ENCODE assay signal across 23 cellular contexts in genomic region chr10:13925924-13926435, GRCh38.
DNase-seq lines count a peak whose midpoint lies in the region; ATAC-seq, FAIRE-seq and TF ChIP-seq lines count a peak whose summit lies in the region.
"Had no signal": no experiment of that assay in that cellular context is flagged by ENCODE, and none has a peak within 500 bp of the region (broad histone marks: within the 10 kb centered on the region; RNA-seq: fewer than 3 reads in every experiment).

No MANE protein-coding gene starts in this region.

- ATAC-seq in GM18511 (IDR thresholded peaks at IDR 0.05; ENCODE audit: unreplicated experiment) = peak; percentile 28
- ATAC-seq in memory B cell (ENCODE audit: low read depth) = peak; percentile 21

- no peak overlapping the region for H2BK12ac ChIP-seq in H9 (ENCODE audit: insufficient read length, low read depth, low read length)

- H3K36me3 ChIP-seq in astrocyte (ENCODE audit: insufficient read depth, low read length) = no peaks in the 10 kb centered on the region

- H3K56ac ChIP-seq in H9 (ENCODE audit: insufficient read length, low read depth, low read length) = no peak overlapping the region

- no peak overlapping the region for H4K91ac ChIP-seq in H9 (ENCODE audit: insufficient read length, low read depth, low read length)

- no peak overlapping the region for H3K23ac ChIP-seq in H9 (ENCODE audit: insufficient read length, low read depth, low read length)

- no peaks in the 10 kb centered on the region for H3K23me2 ChIP-seq in H9 (ENCODE audit: insufficient read length, low read depth, low read length, poor library complexity, severe bottlenecking)

- H2AFZ ChIP-seq in astrocyte (ENCODE audit: low read depth, low read length) (no peak overlapping the region), H9 (ENCODE audit: low read length) (no peak overlapping the region)

- H2BK15ac ChIP-seq in H9 (ENCODE audit: low read depth, low read length) = no peak overlapping the region

- H3K4me1 ChIP-seq in astrocyte (ENCODE audit: insufficient read depth, low read length) = peaks cover 18% of the 10 kb centered on the region
- no peaks in the 10 kb centered on the region for H3K4me1 ChIP-seq in H9 (ENCODE audit: insufficient read depth, low read length)

- no peaks in the 10 kb centered on the region for H3K9me3 ChIP-seq in astrocyte (ENCODE audit: insufficient read depth, low read depth, low read length)
- no peaks in the 10 kb centered on the region for H3K9me3 ChIP-seq in H9 (ENCODE audit: control insufficient read depth, low read depth, low read length)

- H3K27me3 Mint-ChIP-seq in astrocyte (ENCODE audit: low read depth, unreplicated experiment) (peaks cover 3% of the 10 kb centered on the region), memory B cell (peaks cover 3% of the 10 kb centered on the region), H9 (ENCODE audit: low read depth) (no peaks in the 10 kb centered on the region)

- H3K9me3 Mint-ChIP-seq in astrocyte (ENCODE audit: unreplicated experiment) = peaks cover 3% of the 10 kb centered on the region
- H3K9me3 Mint-ChIP-seq in memory B cell = no peaks in the 10 kb centered on the region
- H3K9me3 Mint-ChIP-seq in H9 = no peaks in the 10 kb centered on the region

- H3K4ac ChIP-seq in H9 (ENCODE audit: low read depth, low read length) = no peak overlapping the region

- H3K36me3 Mint-ChIP-seq in astrocyte (ENCODE audit: low read depth, unreplicated experiment) = peaks cover 1% of the 10 kb centered on the region
- H3K36me3 Mint-ChIP-seq in memory B cell = no peaks in the 10 kb centered on the region
- no peaks in the 10 kb centered on the region; a peak in 1 of 7 replicates for H3K36me3 Mint-ChIP-seq in H9 (ENCODE audit: insufficient read depth in 1 of 3, low read depth in 3 of 3)

- H3K4me1 Mint-ChIP-seq in astrocyte (ENCODE audit: low read depth, unreplicated experiment) (peaks cover 35% of the 10 kb centered on the region), memory B cell (peaks cover 17% of the 10 kb centered on the region), H9 (peaks cover 13 to 19% of the 10 kb centered on the region in 2 experiments)

- H3K27ac ChIP-seq in astrocyte (ENCODE audit: low read depth, low read length) (no peak overlapping the region), H9 (ENCODE audit: insufficient read length, low read depth, low read length) (no peak overlapping the region)

- H2BK20ac ChIP-seq in H9 (ENCODE audit: low read depth, low read length, poor library complexity, severe bottlenecking) = no peak overlapping the region

- H4K8ac ChIP-seq in H9 (replicated peaks; ENCODE audit: insufficient read length, low read depth, low read length) = no peak overlapping the region

- no peaks in the 10 kb centered on the region for H3K79me1 ChIP-seq in H9 (ENCODE audit: insufficient read depth, low read depth, low read length, poor library complexity, severe bottlenecking)

- H3K27ac Mint-ChIP-seq in astrocyte (ENCODE audit: unreplicated experiment) (no peak overlapping the region), memory B cell (no peak overlapping the region), H9 (no peak overlapping the region)

- H4K20me1 ChIP-seq in astrocyte (ENCODE audit: insufficient read depth, low read length) (no peaks in the 10 kb centered on the region), H9 (ENCODE audit: control insufficient read depth, insufficient read depth, insufficient read length) (no peaks in the 10 kb centered on the region)

- peak; percentile 23 for FAIRE-seq in astrocyte (lab: Jason Lieb, UNC)
- FAIRE-seq: RCC 7860 had no signal

- DNase-seq in astrocyte (ENCODE audit: low read depth) (peak; percentile 64), memory B cell (ENCODE audit: low spot score in 2 of 2) (no peak), NCI-H2107 treated with DMSO at 0.1 percent for 48 hours (lab: John Stamatoyannopoulos, UW; ENCODE audit: unreplicated experiment) (no peak), H9 (no peak), C1 segment of cervical spinal cord (lab: John Stamatoyannopoulos, UW) (no peak), mesenteric fat pad (ENCODE audit: low spot score) (no peak)
- DNase-seq: ACHN; COR-L47; DMS 273 treated with DMSO at 0.1 percent for 48 hours; GDM1; H7; MM.1S; NCI-H1092; NCI-H1436 treated with DMSO at 0.1 percent for 48 hours; NCI-H2029 treated with DMSO at 0.1 percent for 48 hours; NCI-H2171 treated with DMSO at 0.1 percent for 48 hours; NCI-H446 treated with DMSO at 0.1 percent for 48 hours; NCI-H69; NK-92 treated with Interleukin-12 subunit alpha and Interleukin-12 subunit beta, amount 100 ng/mL, for 24 hours; Right ventricle myocardium superior; T-helper 1 cell had no signal

- no peak overlapping the region for H3K4me2 ChIP-seq in astrocyte (ENCODE audit: low read length)
- H3K4me2 ChIP-seq in H9 (ENCODE audit: insufficient read depth, insufficient read length, low read length) = no peak overlapping the region

- H3T11ph ChIP-seq in H9 (ENCODE audit: low read length) = no peak overlapping the region

- H3K79me2 ChIP-seq in astrocyte (ENCODE audit: insufficient read depth, low read length) = no peaks in the 10 kb centered on the region
- no peaks in the 10 kb centered on the region for H3K79me2 ChIP-seq in H9 (ENCODE audit: insufficient read depth, low read length)

- TF ChIP-seq CTCF in astrocyte (IDR thresholded peaks at IDR 0.05; ENCODE audit: insufficient read depth, low read depth, low read length) (no peak), H9 (conservative IDR thresholded peaks at IDR 0.05) (no peak)

- H2BK120ac ChIP-seq in H9 (ENCODE audit: low read depth, low read length, poor library complexity, severe bottlenecking) = no peak overlapping the region

- H2AK5ac ChIP-seq in H9 (ENCODE audit: insufficient read length, low read length) = no peak overlapping the region

- H3K4me3 ChIP-seq in astrocyte (ENCODE audit: insufficient read depth, low read depth, low read length) = no peak overlapping the region

- WGBS in H9 (ENCODE audit: extremely low coverage, insufficient read length, low lambda C conversion rate) = no CpG with 5 or more reads among the region's 4 CpGs

- H3K18ac ChIP-seq in H9 (ENCODE audit: insufficient read length, low read depth, low read length) = no peak overlapping the region

- H3K4me3 Mint-ChIP-seq in astrocyte (ENCODE audit: unreplicated experiment) (no peak overlapping the region), memory B cell (peak overlapping the region; percentile 28), H9 (no peak overlapping the region)

- H2BK5ac ChIP-seq in H9 (ENCODE audit: insufficient read length, low read length) = no peak overlapping the region

- no peak overlapping the region for H3K9ac ChIP-seq in astrocyte (ENCODE audit: low read length)
- H3K9ac ChIP-seq in H9 (ENCODE audit: extremely low read depth, insufficient read length, low read length) = no peak overlapping the region

- no peaks in the 10 kb centered on the region for H3K27me3 ChIP-seq in astrocyte (ENCODE audit: insufficient read depth, low read length)
- no peaks in the 10 kb centered on the region for H3K27me3 ChIP-seq in H9 (ENCODE audit: insufficient read depth, low read length)

- no peak overlapping the region for H4K5ac ChIP-seq in H9 (ENCODE audit: insufficient read length, low read depth, low read length)

- H3K14ac ChIP-seq in H9 (ENCODE audit: insufficient read depth, low read length) = no peak overlapping the region
